Comparison of ENCODE assay signal across 10 cellular contexts in the genomic region with DNA sequence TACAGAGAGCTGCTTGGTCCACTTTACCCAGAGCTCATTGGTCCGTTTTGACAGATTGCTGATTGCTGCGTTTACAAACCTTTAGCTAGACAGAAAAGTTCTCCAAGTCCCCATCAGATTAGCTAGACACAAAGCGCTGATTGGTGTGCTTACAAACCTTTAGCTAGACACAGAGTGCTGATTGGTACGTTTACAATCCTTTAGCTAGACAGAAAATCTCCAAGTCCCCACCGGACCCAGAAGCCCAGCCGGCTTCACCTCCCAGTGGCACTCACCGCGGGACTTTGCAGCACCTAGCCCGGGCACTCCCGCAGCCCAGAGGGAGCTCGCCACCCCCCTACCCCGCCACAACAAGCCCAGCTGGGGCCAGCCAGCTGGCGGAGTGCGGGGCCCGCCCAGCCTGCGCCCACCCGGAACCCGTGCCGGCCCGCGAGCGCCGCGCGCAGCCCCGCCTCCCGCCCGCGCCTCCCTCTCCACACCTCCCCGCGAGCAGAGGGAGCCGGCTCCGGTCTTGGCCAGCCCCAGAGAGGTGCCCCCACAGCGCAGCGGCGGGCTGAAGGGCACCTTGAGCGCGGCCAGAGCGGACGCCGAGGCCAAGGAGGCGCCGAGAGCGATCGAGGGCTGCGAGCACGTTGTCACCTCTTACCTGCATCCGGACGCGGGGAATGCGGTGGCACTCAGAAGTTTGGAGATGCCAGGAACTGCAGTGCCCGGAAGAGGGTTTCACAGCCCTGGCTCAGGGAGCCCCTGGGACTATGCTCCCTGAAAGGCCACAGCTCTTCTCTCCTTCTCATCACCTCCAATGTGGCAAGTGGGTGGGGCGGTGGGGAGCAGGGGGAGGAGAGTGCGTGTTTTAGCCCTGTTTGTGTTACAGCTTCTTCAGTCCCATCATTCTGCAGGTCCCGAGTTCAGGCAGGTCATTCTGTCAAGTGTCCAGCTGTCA.
A peak's percentile ranks its signal among the peaks of the same experiment; 100 is the strongest.
DNase-seq lines count a peak whose midpoint lies in the region; ATAC-seq and TF ChIP-seq lines count a peak whose summit lies in the region.
"Had no signal": no experiment of that assay in that cellular context is flagged by ENCODE, and none has a peak within 500 bp of the region (broad histone marks: within the 10 kb centered on the region; RNA-seq: fewer than 3 reads in every experiment).

No MANE protein-coding gene starts in this region.

- no peaks in the 10 kb centered on the region for H3K36me3 Mint-ChIP-seq in T-helper 2 cell treated with Interferon-gamma antibody and Interleukin-4, amounts not matched to agents 5 μg/mL and 100 μg/mL, for 36 hours (ENCODE audit: low read depth)
- H3K36me3 Mint-ChIP-seq in CD14-positive monocyte = no peaks in the 10 kb centered on the region
- H3K36me3 Mint-ChIP-seq: activated CD8-positive, alpha-beta memory T cell treated with anti-CD3 and anti-CD28 coated beads, Interleukin-2, amount 10 ng/mL, durations not matched to agents 7 days and 5 days; mesothelial cell of epicardium had no signal

- no peaks in the 10 kb centered on the region for H3K4me1 ChIP-seq in cardiac muscle cell (ENCODE audit: low read depth)

- H3K4me1 Mint-ChIP-seq in T-helper 2 cell treated with Interferon-gamma antibody and Interleukin-4, amounts not matched to agents 5 μg/mL and 100 μg/mL, for 36 hours (ENCODE audit: low read depth) = no peaks in the 10 kb centered on the region
- H3K4me1 Mint-ChIP-seq in CD14-positive monocyte = no peaks in the 10 kb centered on the region
- H3K4me1 Mint-ChIP-seq: activated CD8-positive, alpha-beta memory T cell treated with anti-CD3 and anti-CD28 coated beads, Interleukin-2, amount 10 ng/mL, durations not matched to agents 7 days and 5 days; mesothelial cell of epicardium had no signal

- H3K9ac ChIP-seq in SK-N-MC (ENCODE audit: insufficient read length) = no peak overlapping the region

- no peak for TF ChIP-seq CTCF in cardiac muscle cell (IDR thresholded peaks at IDR 0.05; ENCODE audit: low read depth, low read length)
- no peak for TF ChIP-seq CTCF in CD14-positive monocyte (IDR thresholded peaks at IDR 0.05)

- intact Hi-C loops in CD14-positive monocyte (cut with micrococcal nuclease) = no loop called here

- no peak overlapping the region for H3K27ac Mint-ChIP-seq in T-helper 2 cell treated with Interferon-gamma antibody and Interleukin-4, amounts not matched to agents 5 μg/mL and 100 μg/mL, for 36 hours
- no peak overlapping the region for H3K27ac Mint-ChIP-seq in CD14-positive monocyte
- H3K27ac Mint-ChIP-seq: activated CD8-positive, alpha-beta memory T cell treated with anti-CD3 and anti-CD28 coated beads, Interleukin-2, amount 10 ng/mL, durations not matched to agents 7 days and 5 days; mesothelial cell of epicardium had no signal

- H3K36me3 ChIP-seq in SK-N-MC (ENCODE audit: insufficient read depth, low read length) = no peaks in the 10 kb centered on the region
- no peaks in the 10 kb centered on the region for H3K36me3 ChIP-seq in cardiac muscle cell

- H3K27ac ChIP-seq in SK-N-MC (no peak overlapping the region), cardiac muscle cell (no peak overlapping the region)

- no peaks in the 10 kb centered on the region for H3K27me3 ChIP-seq in cardiac muscle cell

- no peak overlapping the region for H3K4me3 Mint-ChIP-seq in T-helper 2 cell treated with Interferon-gamma antibody and Interleukin-4, amounts not matched to agents 5 μg/mL and 100 μg/mL, for 36 hours
- H3K4me3 Mint-ChIP-seq in CD14-positive monocyte = no peak overlapping the region
- H3K4me3 Mint-ChIP-seq: activated CD8-positive, alpha-beta memory T cell treated with anti-CD3 and anti-CD28 coated beads, Interleukin-2, amount 10 ng/mL, durations not matched to agents 7 days and 5 days; mesothelial cell of epicardium had no signal

- peaks cover 40% of the 10 kb centered on the region for H3K9me3 Mint-ChIP-seq in T-helper 2 cell treated with Interferon-gamma antibody and Interleukin-4, amounts not matched to agents 5 μg/mL and 100 μg/mL, for 36 hours
- peaks cover 1 to 14% (median 8%) of the 10 kb centered on the region in 7 donors for H3K9me3 Mint-ChIP-seq in CD14-positive monocyte

- peak overlapping the region; percentile 74 for H3K4me3 ChIP-seq in SK-N-MC
- peak overlapping the region; percentile 44 for H3K4me3 ChIP-seq in cardiac muscle cell

- no peak for ATAC-seq in GM18868 (IDR thresholded peaks at IDR 0.05; ENCODE audit: unreplicated experiment)
- ATAC-seq: activated CD8-positive, alpha-beta memory T cell treated with anti-CD3 and anti-CD28 coated beads, Interleukin-2, amount 10 ng/mL, durations not matched to agents 7 days and 5 days had no signal

- H3K9me3 ChIP-seq in SK-N-MC (ENCODE audit: low read depth, low read length) (no peaks in the 10 kb centered on the region), cardiac muscle cell (ENCODE audit: low read depth) (no peaks in the 10 kb centered on the region)

- H3K27me3 Mint-ChIP-seq in T-helper 2 cell treated with Interferon-gamma antibody and Interleukin-4, amounts not matched to agents 5 μg/mL and 100 μg/mL, for 36 hours (ENCODE audit: low read depth) = no peaks in the 10 kb centered on the region
- peaks cover 6% of the 10 kb centered on the region in 3 donors for H3K27me3 Mint-ChIP-seq in CD14-positive monocyte (ENCODE audit: low read depth in 3 of 3)
- H3K27me3 Mint-ChIP-seq: activated CD8-positive, alpha-beta memory T cell treated with anti-CD3 and anti-CD28 coated beads, Interleukin-2, amount 10 ng/mL, durations not matched to agents 7 days and 5 days had no signal

- peak; percentile 11 for DNase-seq in COLO668 (lab: John Stamatoyannopoulos, UW; ENCODE audit: unreplicated experiment)
- DNase-seq in SK-N-MC (ENCODE audit: low read depth, low spot score) = no peak
- peak; percentile 14 to 69 for DNase-seq in cardiac muscle cell (ENCODE audit: low read depth in 1 of 2, low spot score in 1 of 2)
- DNase-seq in renal cortical epithelial cell (ENCODE audit: low read depth) = peak; percentile 36
- no peak for DNase-seq in T-helper 2 cell treated with Interferon-gamma antibody and Interleukin-4, amounts not matched to agents 5 μg/mL and 100 μg/mL, for 36 hours (ENCODE audit: low spot score)
- DNase-seq in CD14-positive monocyte (ENCODE audit: low spot score) = no peak
- no peak for DNase-seq in occipital lobe (lab: John Stamatoyannopoulos, UW)
- DNase-seq: activated CD8-positive, alpha-beta memory T cell treated with anti-CD3 and anti-CD28 coated beads, Interleukin-2, amount 10 ng/mL, durations not matched to agents 7 days and 5 days had no signal

Comparison
In these comparisons a context has a peak if more than half of its experiments do, and no peak if none do; other contexts are left out.
1. DNase-seq: peak in COLO668 (single experiment), cardiac muscle cell (2 of 2) and renal cortical epithelial cell (single experiment); none in SK-N-MC (single experiment), T-helper 2 cell treated with Interferon-gamma antibody and Interleukin-4, amounts not matched to agents 5 μg/mL and 100 μg/mL, for 36 hours (single experiment), CD14-positive monocyte (single experiment) and occipital lobe (single experiment).